21 cellular contexts compared by ENCODE assay signal in the genomic region with DNA sequence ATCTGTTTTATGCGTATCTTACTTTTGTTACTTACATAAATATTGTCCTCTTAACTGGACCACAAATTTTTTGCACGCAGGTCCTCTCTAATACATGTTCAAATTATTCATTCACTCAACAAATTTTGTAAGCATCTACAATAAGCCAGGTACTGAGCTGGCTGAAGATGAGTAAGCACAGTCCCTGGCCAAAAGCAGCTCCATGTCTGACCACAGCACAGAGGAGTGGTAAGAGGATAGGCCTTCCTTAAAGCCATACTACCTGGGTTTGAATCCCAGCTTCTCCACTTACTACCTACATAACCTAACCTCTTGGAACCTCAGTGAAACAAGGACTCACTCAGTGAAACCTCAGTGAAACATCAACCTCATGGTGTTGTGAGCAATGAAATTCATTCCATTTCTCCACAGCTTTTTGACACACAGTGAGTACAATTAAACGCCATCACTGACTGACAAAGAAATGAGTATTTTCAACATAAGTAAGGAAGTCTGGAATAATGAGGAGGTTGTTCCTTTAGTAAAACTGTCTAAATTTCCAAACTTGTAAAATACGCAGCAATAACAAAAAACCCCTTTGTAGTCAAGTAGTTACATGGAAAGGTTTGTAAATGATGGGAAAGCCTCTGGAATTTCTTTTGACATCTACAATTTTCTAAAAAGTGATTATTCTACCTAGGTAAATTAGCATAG. TPM values are rescaled to one million over a fixed set of nuclear protein-coding genes. Genes with fewer than 3 reads are reported as not detected.
A peak's percentile ranks its signal among the peaks of the same experiment; 100 is the strongest.
DNase-seq lines count a peak whose midpoint lies in the region; ATAC-seq, FAIRE-seq and TF ChIP-seq lines count a peak whose summit lies in the region.
"Had no signal": no experiment of that assay in that cellular context is flagged by ENCODE, and none has a peak within 500 bp of the region (broad histone marks: within the 10 kb centered on the region; RNA-seq: fewer than 3 reads in every experiment).

No MANE protein-coding gene starts in this region.

- CTCF ChIA-PET in OCI-LY7 (lab: Charles Lee; ENCODE audit: unreplicated experiment) = no interaction called here

- no peak for ATAC-seq in gastroesophageal sphincter
- ATAC-seq in left lobe of liver = no peak

- BruUV-seq in OCI-LY7 (replicated peaks; lab: Mats Ljungman, UMichigan) = no TSS peak

- no peak overlapping the region for H3K4me3 ChIP-seq in bronchial epithelial cell (ENCODE audit: low read depth, low read length)
- H3K4me3 ChIP-seq in neutrophil (ENCODE audit: low read depth in 1 of 2, low read length in 1 of 2) = peak overlapping the region in 1 of 2 experiments; percentile 42
- no peak overlapping the region for H3K4me3 ChIP-seq in gastroesophageal sphincter
- no peak overlapping the region for H3K4me3 ChIP-seq in OCI-LY7 (ENCODE audit: low read depth, low read length, poor library complexity, severe bottlenecking)
- H3K4me3 ChIP-seq: colonic mucosa, lung, upper lobe of right lung had no signal

- peaks cover 27% of the 10 kb centered on the region; the same call in 1 of the 2 replicates for H3K79me2 ChIP-seq in OCI-LY7 (ENCODE audit: insufficient read depth, low read depth, low read length)

- DNase-seq in GM12892 (ENCODE audit: insufficient read length) (no peak), M059J (ENCODE audit: low read depth) (peak; percentile 58), bronchial epithelial cell (ENCODE audit: low read depth) (peak; percentile 48), NCI-H524 (lab: John Stamatoyannopoulos, UW) (no peak), left lobe of liver (ENCODE audit: low spot score) (no peak), OCI-LY7 (ENCODE audit: low spot score) (no peak)
- DNase-seq: activated CD4-positive, alpha-beta T cell treated with anti-CD3 and anti-CD28 coated beads for 48 hours; activated naive CD8-positive, alpha-beta T cell treated with anti-CD3 and anti-CD28 coated beads, Interleukin-2, amount 10 ng/mL, durations not matched to agents 7 days and 5 days; brain microvascular endothelial cell; colonic mucosa; hippocampal formation; KG1; NCI-H1092; NCI-H2081; NCI-H510A treated with DMSO at 0.1 percent for 48 hours; nucleus accumbens; SHP77; upper lobe of right lung had no signal

- intact Hi-C loops in OCI-LY7 (cut with micrococcal nuclease; ENCODE audit: unreplicated experiment) = no loop called here

- TF ChIP-seq CTCF in bronchial epithelial cell (IDR thresholded peaks at IDR 0.05; ENCODE audit: insufficient read depth, low read length, severe bottlenecking) (no peak), neutrophil (IDR thresholded peaks at IDR 0.05) (no peak), gastroesophageal sphincter (IDR thresholded peaks at IDR 0.05) (no peak), OCI-LY7 (conservative IDR thresholded peaks at IDR 0.05; ENCODE audit: low read length) (no peak)

- H2AFZ ChIP-seq in OCI-LY7 (ENCODE audit: low read length) = no peak overlapping the region

- no peak for TF ChIP-seq POLR2A in GM12892 (IDR thresholded peaks at IDR 0.05; ENCODE audit: low read depth, low read length)
- no peak for TF ChIP-seq POLR2A in gastroesophageal sphincter (IDR thresholded peaks at IDR 0.05)

- H3K4me1 ChIP-seq in neutrophil (ENCODE audit: control insufficient read depth in 1 of 2, insufficient read depth in 1 of 2, low read depth in 1 of 2, low read length in 1 of 2) = peaks cover 34 to 40% of the 10 kb centered on the region in 2 experiments
- peaks cover 0 to 41% (median 0%) of the 10 kb centered on the region in 3 donors for H3K4me1 ChIP-seq in gastroesophageal sphincter
- peaks cover 22% of the 10 kb centered on the region for H3K4me1 ChIP-seq in OCI-LY7 (ENCODE audit: insufficient read depth, low read length, poor library complexity, severe bottlenecking)
- H3K4me1 ChIP-seq: colonic mucosa, upper lobe of right lung had no signal

- H3K27ac ChIP-seq in neutrophil (peak overlapping the region; percentile 88), gastroesophageal sphincter (no peak overlapping the region), OCI-LY7 (ENCODE audit: low read depth, low read length, poor library complexity, severe bottlenecking) (no peak overlapping the region)
- H3K27ac ChIP-seq: brain microvascular endothelial cell, colonic mucosa, upper lobe of right lung had no signal

- H3K9me3 ChIP-seq in neutrophil = no peaks in the 10 kb centered on the region
- no peaks in the 10 kb centered on the region for H3K9me3 ChIP-seq in gastroesophageal sphincter
- H3K9me3 ChIP-seq in OCI-LY7 (ENCODE audit: low read length) = no peaks in the 10 kb centered on the region
- H3K9me3 ChIP-seq: colonic mucosa, upper lobe of right lung had no signal

- H3K36me3 ChIP-seq in bronchial epithelial cell (ENCODE audit: control insufficient read depth, insufficient read depth, low read length) (peaks cover 2% of the 10 kb centered on the region), neutrophil (peaks cover 16% of the 10 kb centered on the region), gastroesophageal sphincter (peaks cover 0 to 53% of the 10 kb centered on the region in 2 donors), OCI-LY7 (ENCODE audit: insufficient read depth, low read length) (peaks cover 68% of the 10 kb centered on the region)
- H3K36me3 ChIP-seq: brain microvascular endothelial cell, colonic mucosa had no signal

- H3K9me2 ChIP-seq in OCI-LY7 (ENCODE audit: insufficient read depth, low read length) = no peaks in the 10 kb centered on the region

- no peak for TF ChIP-seq EP300 in gastroesophageal sphincter (IDR thresholded peaks at IDR 0.05)

- H3K27me3 ChIP-seq in bronchial epithelial cell (ENCODE audit: control insufficient read depth, insufficient read depth, low read length) (no peaks in the 10 kb centered on the region), neutrophil (no peaks in the 10 kb centered on the region), gastroesophageal sphincter (no peaks in the 10 kb centered on the region)
- H3K27me3 ChIP-seq: brain microvascular endothelial cell, colonic mucosa, upper lobe of right lung had no signal

- FAIRE-seq in GM12892 (lab: Jason Lieb, UNC) = peak; percentile 30
- no peak for FAIRE-seq in bronchial epithelial cell (lab: Jason Lieb, UNC)

- no peaks in the 10 kb centered on the region; the same call in 1 of the 2 replicates for H4K20me1 ChIP-seq in OCI-LY7 (ENCODE audit: insufficient read depth, low read length)

- no peak overlapping the region for H3K4me2 ChIP-seq in OCI-LY7 (ENCODE audit: low read length)

- 92 to 93% methylated on average over 4 of the region's 4 CpGs for WGBS in gastroesophageal sphincter (ENCODE audit: low coverage in 1 of 2), 2 donors

- POLR2A ChIA-PET in OCI-LY7 (lab: Charles Lee) = interaction anchor here (1.3 to 3.5 kb wide), 2 partner anchors 13 to 15 kb away, joined by 3 to 20 read pairs; no protein-coding TSS in a partner anchor

RNA-seq across cellular contexts. Expression of a gene that starts 15.0 kb away (rescaled TPM):
- polyA plus RNA-seq in GM12892 (2012; ENCODE audit: missing spikeins) = 12.3 TPM
- total RNA-seq in M059J (2014; rRNA removed; shearing (Covaris generic)) = 42.4 and 63.3 TPM in 2 replicates
- 53.9 and 59.5 TPM in 2 replicates for total RNA-seq in bronchial epithelial cell
- total RNA-seq in gastroesophageal sphincter = 10 to 100 TPM; 55.0 to 91.8 (median 68.5) TPM
- 23.1 TPM for total RNA-seq in left lobe of liver
- total RNA-seq in OCI-LY7 (2014; rRNA removed; shearing (Covaris generic)) = 68.8 and 71.1 TPM in 2 replicates
- 48.2 and 56.4 TPM in 2 replicates for total RNA-seq in OCI-LY7 (2022)

Comparison
In these comparisons a context has a peak if more than half of its experiments do, and no peak if none do; other contexts are left out.
1. DNase-seq: peak in M059J (single experiment) and bronchial epithelial cell (single experiment); none in GM12892 (single experiment), NCI-H524 (0 of 2), left lobe of liver (single experiment) and OCI-LY7 (single experiment).